In the genomic region with DNA sequence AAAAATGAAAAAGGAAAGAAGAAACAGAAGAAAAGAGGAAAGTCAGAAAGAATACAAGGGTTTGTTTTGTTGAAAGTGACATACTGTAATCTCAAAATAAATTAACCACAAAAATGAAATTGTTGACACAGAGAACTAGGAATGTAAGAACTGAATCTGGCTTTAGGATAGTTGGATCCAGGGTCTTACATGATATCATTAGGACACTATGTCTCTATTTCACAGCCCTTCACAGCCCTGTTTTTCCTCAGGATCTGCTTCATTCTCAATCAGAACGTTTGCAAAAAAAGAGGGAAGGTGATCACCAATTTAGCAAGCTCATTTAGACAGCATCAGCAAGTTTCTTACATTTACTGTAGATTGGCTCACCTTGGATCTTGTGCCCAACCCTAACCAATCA, we compare ENCODE assay signal across 17 cellular contexts.
DNase-seq lines count a peak whose midpoint lies in the region; FAIRE-seq lines count a peak whose summit lies in the region.
"Had no signal": no experiment of that assay in that cellular context is flagged by ENCODE, and none has a peak within 500 bp of the region (broad histone marks: within the 10 kb centered on the region; RNA-seq: fewer than 3 reads in every experiment).

No MANE protein-coding gene starts in this region.

- H3K4me1 ChIP-seq in skeletal muscle satellite cell (ENCODE audit: control insufficient read depth, insufficient read depth, low read length) = peaks cover 47% of the 10 kb centered on the region

- H3K4me2 ChIP-seq in skeletal muscle satellite cell (ENCODE audit: low read length) = no peak overlapping the region
- H3K4me2 ChIP-seq: GM23338 had no signal

- peak overlapping the region; percentile 18 for H3K9ac ChIP-seq in skeletal muscle satellite cell (ENCODE audit: low read depth, low read length)

- no peak overlapping the region for H3K4me3 ChIP-seq in skeletal muscle satellite cell (ENCODE audit: low read length)
- H3K4me3 ChIP-seq: GM23338 had no signal

- no peaks in the 10 kb centered on the region for H3K36me3 ChIP-seq in skeletal muscle satellite cell (ENCODE audit: insufficient read depth, low read length)

- DNase-seq in GM18507 (ENCODE audit: extremely low spot score, insufficient read length, low read depth) (no peak), astrocyte of the hippocampus (ENCODE audit: low read depth, low spot score) (peak; percentile 19), fibroblast of peridontal ligament (ENCODE audit: extremely low read depth) (peak; percentile 54), COR-L47 (lab: John Stamatoyannopoulos, UW) (no peak), midbrain (lab: John Stamatoyannopoulos, UW) (no peak), HT-29 (ENCODE audit: low spot score) (no peak)
- DNase-seq: DMS79 treated with DMSO at 0.1 percent for 48 hours, Kasumi-1, MM.1S, NCI-H1092 treated with DMSO at 0.1 percent for 48 hours, NCI-H146, NCI-H2081, NCI-H748 treated with DMSO at 0.1 percent for 48 hours had no signal

- H3K27me3 ChIP-seq in skeletal muscle satellite cell (ENCODE audit: control insufficient read depth, insufficient read depth, low read length) = no peaks in the 10 kb centered on the region

- peak; percentile 18 for FAIRE-seq in GM18507 (lab: Jason Lieb, UNC)
- FAIRE-seq: G401.6, RCC 7860 had no signal

- no peaks in the 10 kb centered on the region for H3K9me3 ChIP-seq in skeletal muscle satellite cell (replicated peaks; ENCODE audit: low read length)

Comparison
In these comparisons a context has a peak if more than half of its experiments do, and no peak if none do; other contexts are left out.
1. DNase-seq: peak in astrocyte of the hippocampus (single experiment) and fibroblast of peridontal ligament (single experiment); none in GM18507 (single experiment), COR-L47 (single experiment), midbrain (single experiment) and HT-29 (single experiment).